Comparison of ENCODE assay signal across 9 cellular contexts in the genomic region with DNA sequence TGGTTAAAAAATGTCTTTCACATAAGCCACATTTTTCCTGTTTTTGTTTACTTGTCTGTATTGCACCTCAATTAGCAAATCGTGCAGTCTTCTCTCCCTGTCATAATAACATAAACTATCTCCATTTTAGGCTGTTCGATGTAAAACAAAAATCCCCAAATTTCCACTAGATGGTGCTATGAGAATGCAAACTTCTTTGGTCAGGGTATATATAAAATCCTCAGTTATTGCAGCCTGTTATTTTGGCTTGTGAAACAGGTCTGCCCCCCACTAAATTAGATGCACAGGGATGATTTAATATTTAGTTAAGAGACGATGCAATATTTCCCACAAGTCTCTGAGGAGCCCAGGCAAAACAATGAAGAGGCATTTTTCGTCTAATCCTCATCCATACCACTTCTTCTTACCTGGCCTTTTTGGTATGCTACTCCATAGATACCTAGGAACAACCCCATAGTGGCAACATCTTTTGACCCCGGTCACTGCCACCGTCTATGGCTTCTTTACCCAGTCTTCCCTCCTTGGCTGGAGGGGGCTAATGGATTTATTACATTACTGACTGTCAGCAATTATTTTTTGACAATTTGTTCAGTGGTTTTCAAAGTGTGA.
A peak's percentile ranks its signal among the peaks of the same experiment; 100 is the strongest.
DNase-seq lines count a peak whose midpoint lies in the region; ATAC-seq and FAIRE-seq lines count a peak whose summit lies in the region.
"Had no signal": no experiment of that assay in that cellular context is flagged by ENCODE, and none has a peak within 500 bp of the region (broad histone marks: within the 10 kb centered on the region; RNA-seq: fewer than 3 reads in every experiment).

No MANE protein-coding gene starts in this region.

- in situ Hi-C loops in T47D (cut with HindIII; ENCODE audit: low pct_unique_long_range_greater_than_20kb, low sequenced_read_pairs): no loop called here

- FAIRE-seq in urothelium cell line (lab: Jason Lieb, UNC): no peak

- ATAC-seq in GM19467 (IDR thresholded peaks at IDR 0.05; ENCODE audit: unreplicated experiment) (peak; percentile 65), HG03521 (IDR thresholded peaks at IDR 0.05; ENCODE audit: unreplicated experiment) (peak; percentile 47), HG03139 (IDR thresholded peaks at IDR 0.05; ENCODE audit: unreplicated experiment) (no peak)

- DNase-seq in DMS79 treated with DMSO at 0.1 percent for 48 hours (lab: John Stamatoyannopoulos, UW) (peak; percentile 64), NCI-H748 (lab: John Stamatoyannopoulos, UW; ENCODE audit: unreplicated experiment) (peak; percentile 80), T47D (ENCODE audit: low read depth in 1 of 2, low spot score in 1 of 2) (peak; percentile 5 to 68), kidney glomerular epithelial cell (lab: John Stamatoyannopoulos, UW) (peak; percentile 46), urothelium cell line (ENCODE audit: low spot score) (peak; percentile 30)
- DNase-seq: activated T-cell treated with anti-CD3 and anti-CD28 coated beads, Interleukin-2, amount 50 U/mL, for 4 hours had no signal

Comparison
In these comparisons a context has a peak if more than half of its experiments do, and no peak if none do; other contexts are left out.
1. DNase-seq: peak in every context shown above with its lines; median percentile 80 in NCI-H748; 64 in DMS79 treated with DMSO at 0.1 percent for 48 hours; 46 in kidney glomerular epithelial cell; 36 in T47D; 30 in urothelium cell line.